7 cellular contexts compared by ENCODE assay signal in the genomic region with DNA sequence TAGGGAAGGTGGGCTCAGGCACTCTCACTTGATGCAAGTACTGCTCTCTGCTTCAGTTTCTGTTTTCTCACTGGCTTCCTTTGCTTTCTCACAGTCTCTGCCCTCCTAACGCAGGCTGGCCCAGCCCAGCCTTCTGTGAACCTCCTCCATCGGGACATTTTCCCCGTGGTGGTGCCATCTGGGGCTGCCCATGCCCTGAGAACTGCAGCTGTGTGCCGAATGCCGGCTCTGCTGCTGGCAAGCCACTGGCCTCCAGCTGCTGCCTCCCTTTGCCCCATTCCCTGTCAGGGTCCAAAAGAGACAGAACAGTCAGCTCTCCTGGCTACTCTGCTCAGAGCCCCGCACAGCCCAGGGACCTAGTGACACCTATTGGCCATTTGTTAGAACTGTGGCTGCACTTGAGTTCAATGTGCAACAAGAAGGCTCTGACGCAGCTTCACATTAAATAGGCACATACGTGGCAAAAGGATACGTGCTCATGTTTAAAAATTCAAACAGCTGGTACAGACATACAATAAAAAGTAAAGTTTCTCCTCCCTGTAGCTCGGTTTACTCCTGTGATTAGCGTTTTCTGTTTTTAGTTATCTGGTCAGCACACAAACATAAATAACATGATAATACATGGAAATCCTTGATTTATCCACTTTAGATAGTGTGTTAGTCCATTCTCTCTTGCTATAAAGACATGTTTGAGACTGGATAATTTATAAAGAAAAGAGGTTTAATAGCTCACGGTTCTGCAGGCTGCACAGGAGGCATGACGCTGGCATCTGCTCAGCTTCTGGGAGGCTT. TPM values are rescaled to one million over a fixed set of nuclear protein-coding genes. Genes with fewer than 3 reads are reported as not detected.
DNase-seq lines count a peak whose midpoint lies in the region; ATAC-seq, FAIRE-seq and TF ChIP-seq lines count a peak whose summit lies in the region.

No MANE protein-coding gene starts in this region.

- H3K4me3 ChIP-seq in brain microvascular endothelial cell (ENCODE audit: low read depth, low read length) (no peak overlapping the region), keratinocyte (ENCODE audit: control insufficient read depth in 2 of 3, extremely low read depth in 1 of 3, insufficient read depth in 2 of 3, low read depth in 1 of 3, low read length in 3 of 3) (no peak overlapping the region)

- TF ChIP-seq CTCF in brain microvascular endothelial cell (IDR thresholded peaks at IDR 0.05; ENCODE audit: low read depth, low read length, missing control alignments) (peak; percentile 87), keratinocyte (optimal IDR thresholded peaks at IDR 0.05 in 1 of 3, IDR thresholded peaks at IDR 0.05 in 1 of 3, conservative IDR thresholded peaks at IDR 0.05 in 1 of 3; ENCODE audit: extremely low read depth in 1 of 3, insufficient read depth in 2 of 3, low read length in 3 of 3) (peak; percentile 71 to 83 (median 81))

- no peak for FAIRE-seq in keratinocyte (lab: Jason Lieb, UNC)

- H3K36me3 ChIP-seq in brain microvascular endothelial cell (replicated peaks), result no peaks in the 10 kb centered on the region
- no peaks in the 10 kb centered on the region for H3K36me3 ChIP-seq in keratinocyte (ENCODE audit: control insufficient read depth in 2 of 2, extremely low read depth in 1 of 2, insufficient read depth in 2 of 2, low read length in 2 of 2)

- H3K79me2 ChIP-seq in keratinocyte (ENCODE audit: control insufficient read depth, insufficient read depth, low read length), result no peaks in the 10 kb centered on the region

- no peak overlapping the region for H2AFZ ChIP-seq in keratinocyte (ENCODE audit: control insufficient read depth, low read length)

- H3K4me1 ChIP-seq in keratinocyte (ENCODE audit: control insufficient read depth, extremely low read depth, insufficient read depth, low read length), result no peaks in the 10 kb centered on the region

- H3K9me3 ChIP-seq in keratinocyte (ENCODE audit: control insufficient read depth, low read depth, low read length), result no peaks in the 10 kb centered on the region

- no peak overlapping the region for H3K9ac ChIP-seq in keratinocyte (ENCODE audit: control insufficient read depth, extremely low read depth, insufficient read depth, low read length)

- H3K27ac ChIP-seq in brain microvascular endothelial cell, result no peak overlapping the region
- H3K27ac ChIP-seq in keratinocyte (ENCODE audit: control insufficient read depth, insufficient read depth, low read length), result no peak overlapping the region

- dilution Hi-C loops in keratinocyte (cut with MboI; ENCODE audit: extremely low pct_ligation_motif_present, low sequenced_read_pairs), result no loop called here

- H3K27me3 ChIP-seq in brain microvascular endothelial cell (replicated peaks) (no peaks in the 10 kb centered on the region), keratinocyte (ENCODE audit: control insufficient read depth, extremely low read depth, insufficient read depth, low read length) (no peaks in the 10 kb centered on the region)

- no peak overlapping the region for H3K4me2 ChIP-seq in keratinocyte (ENCODE audit: control insufficient read depth, extremely low read depth, insufficient read depth, low read depth, low read length)

- no peaks in the 10 kb centered on the region for H4K20me1 ChIP-seq in keratinocyte (ENCODE audit: control insufficient read depth, extremely low read depth, insufficient read depth, low read length)

- no peaks in the 10 kb centered on the region for H3K9me1 ChIP-seq in keratinocyte (ENCODE audit: control insufficient read depth, extremely low read depth, insufficient read depth, low read length)

- in situ Hi-C loops in brain microvascular endothelial cell (cut with HindIII; ENCODE audit: low pct_ligation_motif_present, low sequenced_read_pairs), result no loop called here

- ATAC-seq in GM19395 (IDR thresholded peaks at IDR 0.05; ENCODE audit: unreplicated experiment) (peak; percentile 90), HG03378 (IDR thresholded peaks at IDR 0.05; ENCODE audit: unreplicated experiment) (peak; percentile 84)

- DNase-seq in ELF-1 (ENCODE audit: low read depth, low spot score) (peak; percentile 78), NOMO-1 treated with DMSO at 0.1 percent for 48 hours (lab: John Stamatoyannopoulos, UW; ENCODE audit: unreplicated experiment) (peak; percentile 67), brain microvascular endothelial cell (peak; percentile 66), keratinocyte (ENCODE audit: low read depth, low spot score) (peak; percentile 33)
- peak; percentile 8 for DNase-seq in stimulated activated CD4-positive, alpha-beta T cell treated with anti-CD3 and anti-CD28 coated beads, Interleukin-4, amount 100 ng/mL, for 24 hours

RNA-seq across cellular contexts. Expression of a gene that starts 46.6 kb away (rescaled TPM):
- 0.03 TPM in 1 of 3 replicates, not detected in the others for polyA plus RNA-seq in keratinocyte
- polyA plus RNA-seq in keratinocyte (2011; ENCODE audit: low read depth), result not detected
- not detected in 2 replicates for polyA plus RNA-seq in keratinocyte (2011; cell fraction: cytosol; rRNA removed)
- not detected in 2 replicates for polyA plus RNA-seq in keratinocyte (2011; cell fraction: nucleus; rRNA removed)
- not detected in 2 replicates for polyA plus RNA-seq in keratinocyte (2012; ENCODE audit: low replicate concordance)
- 0.07 TPM in 1 of 3 replicates, not detected in the others for polyA minus RNA-seq in keratinocyte
- polyA minus RNA-seq in keratinocyte (2011; cell fraction: cytosol; rRNA and poly(A)+ RNA removed), result not detected
- not detected in 2 replicates for polyA minus RNA-seq in keratinocyte (2011; cell fraction: nucleus; rRNA and poly(A)+ RNA removed)

Comparison
In these comparisons a context has a peak if more than half of its experiments do, and no peak if none do; other contexts are left out.
1. DNase-seq: peak in every context shown above with its lines; median percentile 78 in ELF-1; 67 in NOMO-1 treated with DMSO at 0.1 percent for 48 hours; 66 in brain microvascular endothelial cell; 33 in keratinocyte; 8 in stimulated activated CD4-positive, alpha-beta T cell treated with anti-CD3 and anti-CD28 coated beads, Interleukin-4, amount 100 ng/mL, for 24 hours.